Comparison of ENCODE assay signal across 10 cellular contexts in the genomic region with DNA sequence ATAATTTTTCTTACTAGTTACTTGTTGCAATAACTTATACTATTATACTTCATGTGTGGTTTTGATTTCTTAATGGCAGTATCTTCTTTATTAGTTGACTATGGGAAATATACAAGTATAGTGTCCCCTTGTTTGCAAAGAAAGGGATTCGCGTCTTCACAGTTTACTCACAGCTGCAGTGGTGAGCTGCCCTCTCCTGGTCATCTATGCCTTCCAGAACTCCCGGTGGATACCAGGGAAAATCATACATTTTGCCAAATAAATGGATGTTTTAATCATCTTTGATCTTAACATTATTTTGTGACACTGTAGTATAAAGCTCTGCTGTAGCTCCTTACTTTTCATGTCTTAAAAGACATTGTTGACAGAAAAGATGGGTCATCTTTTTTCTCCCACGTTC.
DNase-seq lines count a peak whose midpoint lies in the region; ATAC-seq and TF ChIP-seq lines count a peak whose summit lies in the region.
"Had no signal": no experiment of that assay in that cellular context is flagged by ENCODE, and none has a peak within 500 bp of the region (broad histone marks: within the 10 kb centered on the region; RNA-seq: fewer than 3 reads in every experiment).

No MANE protein-coding gene starts in this region.

- H3K9me3 ChIP-seq in OCI-LY3 (ENCODE audit: insufficient read depth, low read length): no peaks in the 10 kb centered on the region

- peak; percentile 40 for DNase-seq in DMS53 (lab: John Stamatoyannopoulos, UW)
- no peak for DNase-seq in DMS53 treated with DMSO at 0.1 percent for 48 hours (lab: John Stamatoyannopoulos, UW; ENCODE audit: unreplicated experiment)
- peak; percentile 15 for DNase-seq in fibroblast of gingiva (ENCODE audit: low read depth)
- peak; percentile 10 for DNase-seq in pulmonary artery endothelial cell (ENCODE audit: low read depth, low spot score)
- no peak for DNase-seq in lower leg skin (ENCODE audit: low spot score in 2 of 2)
- no peak for DNase-seq in activated effector memory CD4-positive, alpha-beta T cell treated with Interleukin-2 at 50 U/mL for 16 hours
- DNase-seq: RPMI8226 had no signal

- no peak for ATAC-seq in HG03571 (IDR thresholded peaks at IDR 0.05; ENCODE audit: unreplicated experiment)

- H3K4me2 ChIP-seq in OCI-LY3 (ENCODE audit: low read length): no peak overlapping the region

- no peaks in the 10 kb centered on the region for H3K36me3 ChIP-seq in OCI-LY3 (replicated peaks; ENCODE audit: low read depth, low read length)

- no peak overlapping the region for H3K27ac ChIP-seq in OCI-LY3 (ENCODE audit: low read length)

- H3K4me3 ChIP-seq in OCI-LY3 (ENCODE audit: low read length) (no peak overlapping the region), lower leg skin (ENCODE audit: low read depth, poor library complexity, severe bottlenecking) (no peak overlapping the region)
- H3K4me3 ChIP-seq: BLaER1 treated with 17β-estradiol and CSF1 and Interleukin-3, amounts not matched to agents 10 nM and 100 nM had no signal

- H2AFZ ChIP-seq in OCI-LY3 (ENCODE audit: low read depth, low read length): no peak overlapping the region

- H3K9ac ChIP-seq in OCI-LY3 (ENCODE audit: low read length): no peak overlapping the region
- H3K9ac ChIP-seq: BLaER1 treated with 17β-estradiol and CSF1 and Interleukin-3, amounts not matched to agents 10 nM and 100 nM had no signal

- 85 to 88% methylated on average over 4 of the region's 4 CpGs for WGBS in lower leg skin, 2 donors

- peak; percentile 41 for TF ChIP-seq CTCF in OCI-LY3 (IDR thresholded peaks at IDR 0.05; ENCODE audit: low read depth, low read length)
- TF ChIP-seq CTCF in lower leg skin (IDR thresholded peaks at IDR 0.05): no peak

- no peak for TF ChIP-seq POLR2A in lower leg skin (IDR thresholded peaks at IDR 0.05)

- no peaks in the 10 kb centered on the region for H3K27me3 ChIP-seq in OCI-LY3 (ENCODE audit: low read depth, low read length)
- H3K27me3 ChIP-seq: BLaER1 treated with 17β-estradiol and CSF1 and Interleukin-3, amounts not matched to agents 10 nM and 100 nM had no signal

- intact Hi-C loops in lower leg skin (cut with DNase I; ENCODE audit: low total_unique reads): no loop called here

- peaks cover 11% of the 10 kb centered on the region for H3K4me1 ChIP-seq in OCI-LY3 (ENCODE audit: low read length)

- no peaks in the 10 kb centered on the region; the same call in 1 of the 2 replicates for H3K79me2 ChIP-seq in OCI-LY3 (ENCODE audit: low read length)

- H4K20me1 ChIP-seq in OCI-LY3 (ENCODE audit: insufficient read depth, low read length): no peaks in the 10 kb centered on the region

Comparison
In these comparisons a context has a peak if more than half of its experiments do, and no peak if none do; other contexts are left out.
1. DNase-seq: peak in DMS53 (single experiment), fibroblast of gingiva (single experiment) and pulmonary artery endothelial cell (single experiment); none in DMS53 treated with DMSO at 0.1 percent for 48 hours (single experiment), lower leg skin (0 of 2) and activated effector memory CD4-positive, alpha-beta T cell treated with Interleukin-2 at 50 U/mL for 16 hours (single experiment).